Comparison of ENCODE assay signal across 8 cellular contexts in the genomic region with DNA sequence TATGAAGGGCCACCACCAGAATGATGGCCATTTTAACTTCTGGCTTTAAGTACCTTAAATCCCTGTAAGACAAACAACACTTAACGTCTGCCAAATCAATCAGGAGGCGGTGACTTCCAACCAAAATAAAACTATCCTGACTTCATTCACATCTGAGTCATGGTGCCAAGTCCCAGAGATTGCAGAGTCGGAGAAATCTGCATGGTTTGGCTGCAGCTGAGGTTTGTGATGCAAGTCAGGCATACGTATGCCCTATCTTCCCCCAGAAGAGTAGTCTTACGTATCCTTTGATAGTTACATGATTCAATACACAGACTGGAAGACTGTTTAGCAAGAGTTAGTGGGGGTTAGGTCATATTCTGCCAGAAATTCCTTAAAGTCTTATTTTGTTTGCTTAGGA. TPM values are rescaled to one million over a fixed set of nuclear protein-coding genes. Genes with fewer than 3 reads are reported as not detected.
DNase-seq lines count a peak whose midpoint lies in the region; ATAC-seq and TF ChIP-seq lines count a peak whose summit lies in the region.

No MANE protein-coding gene starts in this region.

- H3K4me1 ChIP-seq in breast epithelium, result no peaks in the 10 kb centered on the region
- peaks cover 6 to 7% of the 10 kb centered on the region in 2 donors for H3K4me1 ChIP-seq in lung (ENCODE audit: control insufficient read depth in 2 of 2, insufficient read depth in 2 of 2, low read length in 2 of 2)
- peaks cover 43% of the 10 kb centered on the region for H3K4me1 ChIP-seq in vagina

- no peak for TF ChIP-seq CTCF in breast epithelium (IDR thresholded peaks at IDR 0.05)
- TF ChIP-seq CTCF in lung (IDR thresholded peaks at IDR 0.05; ENCODE audit: control extremely low read depth, extremely low read depth), result no peak
- TF ChIP-seq CTCF in vagina (IDR thresholded peaks at IDR 0.05), result no peak

- intact Hi-C loops in breast epithelium (cut with DNase I; ENCODE audit: low total_unique reads), result loop anchor here (5.0 kb wide), 1 partner anchor 153 kb away; the partner anchor contains the start of gene NARS2
- intact Hi-C loops in vagina (cut with DNase I), result loop anchor here (5.0 to 10.0 kb wide), 3 partner anchors 105 to 195 kb away; no protein-coding TSS in a partner anchor

- peaks cover 5% of the 10 kb centered on the region for H3K36me3 Mint-ChIP-seq in activated naive CD8-positive, alpha-beta T cell
- H3K36me3 Mint-ChIP-seq in activated naive CD8-positive, alpha-beta T cell treated with anti-CD3 and anti-CD28 coated beads for 36 hours, result peaks cover 1% of the 10 kb centered on the region

- H3K4me3 ChIP-seq in breast epithelium (no peak overlapping the region), lung (no peak overlapping the region), vagina (no peak overlapping the region)

- DNase-seq in activated naive CD8-positive, alpha-beta T cell treated with anti-CD3 and anti-CD28 coated beads for 36 hours, result no peak
- no peak for DNase-seq in breast epithelium (ENCODE audit: low spot score in 2 of 2)
- peak; percentile 56 for DNase-seq in lung (ENCODE audit: low spot score)
- DNase-seq in vagina (ENCODE audit: extremely low spot score in 2 of 2), result peak in 1 of 2 donors; percentile 91
- DNase-seq in DMS153 (lab: John Stamatoyannopoulos, UW), result no peak

- H3K4me3 Mint-ChIP-seq in activated naive CD8-positive, alpha-beta T cell, result peak overlapping the region; percentile 82
- H3K4me3 Mint-ChIP-seq in activated naive CD8-positive, alpha-beta T cell treated with anti-CD3 and anti-CD28 coated beads for 36 hours, result no peak overlapping the region

- TF ChIP-seq POLR2A in breast epithelium (IDR thresholded peaks at IDR 0.05), result no peak
- TF ChIP-seq POLR2A in vagina (IDR thresholded peaks at IDR 0.05), result no peak

- peaks cover 29% of the 10 kb centered on the region for H3K4me1 Mint-ChIP-seq in activated naive CD8-positive, alpha-beta T cell (ENCODE audit: low read depth)
- peaks cover 28% of the 10 kb centered on the region for H3K4me1 Mint-ChIP-seq in activated naive CD8-positive, alpha-beta T cell treated with anti-CD3 and anti-CD28 coated beads for 36 hours

- no peak overlapping the region for H3K27ac Mint-ChIP-seq in activated naive CD8-positive, alpha-beta T cell
- H3K27ac Mint-ChIP-seq in activated naive CD8-positive, alpha-beta T cell treated with anti-CD3 and anti-CD28 coated beads for 36 hours, result no peak overlapping the region

- H3K27me3 Mint-ChIP-seq in activated naive CD8-positive, alpha-beta T cell, result peaks cover 16% of the 10 kb centered on the region
- peaks cover 48% of the 10 kb centered on the region for H3K27me3 Mint-ChIP-seq in activated naive CD8-positive, alpha-beta T cell treated with anti-CD3 and anti-CD28 coated beads for 36 hours

- H3K9me3 ChIP-seq in breast epithelium (no peaks in the 10 kb centered on the region), lung (ENCODE audit: control insufficient read depth in 2 of 2, insufficient read depth in 1 of 2, low read length in 1 of 2) (no peaks in the 10 kb centered on the region), vagina (no peaks in the 10 kb centered on the region)

- ATAC-seq in lung (ENCODE audit: insufficient read depth, low FRiP score), result no peak
- ATAC-seq in HG02610 (IDR thresholded peaks at IDR 0.05; ENCODE audit: unreplicated experiment), result no peak
- ATAC-seq in GM19395 (IDR thresholded peaks at IDR 0.05; ENCODE audit: unreplicated experiment), result no peak

- H3K27ac ChIP-seq in breast epithelium, result peak overlapping the region; percentile 4 to 100
- peak overlapping the region; percentile 69 to 95 for H3K27ac ChIP-seq in lung (ENCODE audit: low read depth in 1 of 2, low read length in 1 of 2)
- H3K27ac ChIP-seq in vagina, result peak overlapping the region; percentile 98

- H3K36me3 ChIP-seq in breast epithelium, result no peaks in the 10 kb centered on the region
- no peaks in the 10 kb centered on the region for H3K36me3 ChIP-seq in lung (ENCODE audit: control insufficient read depth in 2 of 2, insufficient read depth in 2 of 2, low read length in 2 of 2)
- H3K36me3 ChIP-seq in vagina, result no peaks in the 10 kb centered on the region

- 30 to 33% methylated on average over 5 of the region's 5 CpGs for WGBS in lung, 2 donors

- no peaks in the 10 kb centered on the region for H3K27me3 ChIP-seq in breast epithelium
- H3K27me3 ChIP-seq in lung (ENCODE audit: control insufficient read depth, insufficient read depth), result no peaks in the 10 kb centered on the region
- no peaks in the 10 kb centered on the region for H3K27me3 ChIP-seq in vagina

- no peaks in the 10 kb centered on the region for H3K9me3 Mint-ChIP-seq in activated naive CD8-positive, alpha-beta T cell (ENCODE audit: low read depth)
- H3K9me3 Mint-ChIP-seq in activated naive CD8-positive, alpha-beta T cell treated with anti-CD3 and anti-CD28 coated beads for 36 hours, result no peaks in the 10 kb centered on the region

RNA-seq across cellular contexts. Expression of gene GAB2, which starts 1.7 kb away (rescaled TPM):
- under 1 TPM; 0.91 to 0.98 TPM for total RNA-seq in activated naive CD8-positive, alpha-beta T cell treated with anti-CD3 and anti-CD28 coated beads for 36 hours
- total RNA-seq in breast epithelium (10 to 100 TPM; 22.9 to 43.8 (median 24.9) TPM), lung (10 to 100 TPM; 17.8 to 47.9 TPM), vagina (24.6 TPM)
- 10 to 100 TPM; 18.7 to 27.5 TPM for polyA plus RNA-seq in lung

Comparison
In these comparisons a context has a peak if more than half of its experiments do, and no peak if none do; other contexts are left out.
1. RNA of gene GAB2, which starts 1.7 kb away (total RNA-seq): 17.8 to 47.9 TPM in lung, 22.9 to 43.8 TPM in breast epithelium and 24.6 TPM in vagina (single experiment); 0.91 to 0.98 TPM in activated naive CD8-positive, alpha-beta T cell treated with anti-CD3 and anti-CD28 coated beads for 36 hours; every median in the first group is over 4 times any median in the second.
2. Peak in every context shown above with its lines, with median percentiles within 50 percentile points of each other: H3K27ac ChIP-seq.